Comparison of ENCODE assay signal across 14 cellular contexts in genomic region chr10:1119501-1119900, GRCh38.
"Had no signal": no experiment of that assay in that cellular context is flagged by ENCODE, and none has a peak within 500 bp of the region (broad histone marks: within the 10 kb centered on the region; RNA-seq: fewer than 3 reads in every experiment).

No MANE protein-coding gene starts in this region.

- H3K9me3 ChIP-seq: adrenal gland, esophagus muscularis mucosa, prostate gland, testis had no signal

- H3K4me3 Mint-ChIP-seq: activated T-cell treated with anti-CD3 and anti-CD28 coated beads, Interleukin-2, amount 50 U/mL, for 4 hours; endodermal cell; natural killer cell treated with Interleukin-12 subunit alpha and Interleukin-12 subunit beta and Interleukin-15 and Interleukin-18, amount 100 ng/mL, for 72 hours; stimulated activated naive CD8-positive, alpha-beta T cell treated with anti-CD3 and anti-CD28 coated beads, Interleukin-15, Interleukin-2, amounts not matched to agents 100 ng/mL and 50 ng/mL, for 24 hours had no signal

- H3K9me3 Mint-ChIP-seq: activated T-cell treated with anti-CD3 and anti-CD28 coated beads, Interleukin-2, amount 50 U/mL, for 4 hours; endodermal cell; natural killer cell treated with Interleukin-12 subunit alpha and Interleukin-12 subunit beta and Interleukin-15 and Interleukin-18, amount 100 ng/mL, for 72 hours; stimulated activated naive CD8-positive, alpha-beta T cell treated with anti-CD3 and anti-CD28 coated beads, Interleukin-15, Interleukin-2, amounts not matched to agents 100 ng/mL and 50 ng/mL, for 24 hours had no signal

- H3K36me3 ChIP-seq: prostate gland had no signal

- H3K27me3 Mint-ChIP-seq: natural killer cell treated with Interleukin-12 subunit alpha and Interleukin-12 subunit beta and Interleukin-15 and Interleukin-18, amount 100 ng/mL, for 72 hours; stimulated activated naive CD8-positive, alpha-beta T cell treated with anti-CD3 and anti-CD28 coated beads, Interleukin-15, Interleukin-2, amounts not matched to agents 100 ng/mL and 50 ng/mL, for 24 hours had no signal

- H3K4me3 ChIP-seq: adrenal gland, esophagus muscularis mucosa, prostate gland, testis had no signal

- DNase-seq: activated CD4-positive, alpha-beta T cell treated with anti-CD3 and anti-CD28 coated beads for 48 hours; activated gamma-delta T cell treated with Interleukin-2 at 50 U/mL for 16 hours; activated T-cell treated with anti-CD3 and anti-CD28 coated beads, Interleukin-2, amount 50 U/mL, for 4 hours; central memory CD4-positive, alpha-beta T cell; endodermal cell; occipital lobe; T1000; testis had no signal

- H3K27ac ChIP-seq: esophagus muscularis mucosa, prostate gland had no signal

- H3K27me3 ChIP-seq: adrenal gland, esophagus muscularis mucosa, testis had no signal

- H3K27ac Mint-ChIP-seq: endodermal cell; stimulated activated naive CD8-positive, alpha-beta T cell treated with anti-CD3 and anti-CD28 coated beads, Interleukin-15, Interleukin-2, amounts not matched to agents 100 ng/mL and 50 ng/mL, for 24 hours had no signal

- ATAC-seq: activated T-cell treated with anti-CD3 and anti-CD28 coated beads, Interleukin-2, amount 50 U/mL, for 4 hours; natural killer cell treated with Interleukin-12 subunit alpha and Interleukin-12 subunit beta and Interleukin-15 and Interleukin-18, amount 100 ng/mL, for 72 hours; sciatic nerve had no signal

- H3K4me1 ChIP-seq: esophagus muscularis mucosa had no signal
